9 cellular contexts compared by ENCODE assay signal in genomic region chr18:9094307-9095226, GRCh38. TPM values are rescaled to one million over a fixed set of nuclear protein-coding genes. Genes with fewer than 3 reads are reported as not detected.
A peak's percentile ranks its signal among the peaks of the same experiment; 100 is the strongest.
DNase-seq lines count a peak whose midpoint lies in the region; ATAC-seq and TF ChIP-seq lines count a peak whose summit lies in the region.
"Had no signal": no experiment of that assay in that cellular context is flagged by ENCODE, and none has a peak within 500 bp of the region (broad histone marks: within the 10 kb centered on the region; RNA-seq: fewer than 3 reads in every experiment).

No MANE protein-coding gene starts in this region.

- H3F3A ChIP-seq in DOHH2 (ENCODE audit: control insufficient read depth, insufficient read depth) = no peaks in the 10 kb centered on the region

- no peaks in the 10 kb centered on the region for H3K27me3 Mint-ChIP-seq in T-cell

- H3K4me3 ChIP-seq in DOHH2 (ENCODE audit: low read length) = peak overlapping the region; percentile 52
- H3K4me3 ChIP-seq in sigmoid colon = no peak overlapping the region

- H3K4me1 Mint-ChIP-seq in T-cell = peaks cover 57 to 70% (median 67%) of the 10 kb centered on the region in 3 donors

- H3K4me3 Mint-ChIP-seq in T-cell = peak overlapping the region; percentile 47 to 52 (median 49)

- CTCF ChIA-PET in T-cell (lab: Charles Lee) (no interaction called here), GM10248 (lab: Yijun Ruan, JAX) (interaction anchor here (1.2 to 3.5 kb wide), 2 partner anchors 12 to 16 kb away, joined by 3 to 11 read pairs; no protein-coding TSS in a partner anchor)

- peak overlapping the region; percentile 68 for H3K4me2 ChIP-seq in DOHH2 (ENCODE audit: low read length)

- DNase-seq in T-cell (peak in 2 of 34 experiments; percentile 22 to 25), dedifferentiated amniotic fluid mesenchymal stem cell (ENCODE audit: extremely low spot score) (peak; percentile 66), sigmoid colon (no peak), GM10248 (ENCODE audit: extremely low spot score) (no peak), HK-2 (ENCODE audit: unreplicated experiment) (no peak), NCI-H2107 (lab: John Stamatoyannopoulos, UW) (no peak)

- no peak for TF ChIP-seq EP300 in sigmoid colon (IDR thresholded peaks at IDR 0.05)

- H4K20me1 ChIP-seq in DOHH2 (ENCODE audit: control insufficient read depth, insufficient read depth, low read depth, low read length) = no peaks in the 10 kb centered on the region

- H3K4me1 ChIP-seq in DOHH2 (ENCODE audit: control insufficient read depth, low read length) = peaks cover 18% of the 10 kb centered on the region
- peaks cover 0 to 21% (median 20%) of the 10 kb centered on the region in 4 donors for H3K4me1 ChIP-seq in sigmoid colon

- H3K27me3 ChIP-seq in DOHH2 (ENCODE audit: control insufficient read depth, low read length) (no peaks in the 10 kb centered on the region), sigmoid colon (no peaks in the 10 kb centered on the region)

- H3K27ac ChIP-seq in DOHH2 (ENCODE audit: low read depth, low read length) (peak overlapping the region; percentile 31), sigmoid colon (peak overlapping the region; percentile 59 to 80 (median 78))
- H3K27ac ChIP-seq: VCaP had no signal

- ATAC-seq in T-cell (replicated peaks in 1 of 4) (no peak), GM19023 (IDR thresholded peaks at IDR 0.05; ENCODE audit: unreplicated experiment) (no peak)

- H3K27ac Mint-ChIP-seq in T-cell = peak overlapping the region; percentile 95 to 97

- no peaks in the 10 kb centered on the region for H3K36me3 Mint-ChIP-seq in T-cell

- POLR2A ChIA-PET in T-cell (lab: Charles Lee) = interaction anchor here (0.6 to 0.9 kb wide), 3 partner anchors 21 to 140 kb away, joined by 3 read pairs; no protein-coding TSS in a partner anchor
- POLR2A ChIA-PET in GM10248 (lab: Yijun Ruan, JAX) = no interaction called here

- WGBS in sigmoid colon, 2 donors = 66 to 67% methylated on average over 7 of the region's 7 CpGs

- no peaks in the 10 kb centered on the region for H3K36me3 ChIP-seq in DOHH2 (ENCODE audit: control insufficient read depth, low read length)
- H3K36me3 ChIP-seq in sigmoid colon = no peaks in the 10 kb centered on the region

- H3K9me3 ChIP-seq in DOHH2 (ENCODE audit: control insufficient read depth, insufficient read depth, low read length) = no peaks in the 10 kb centered on the region
- H3K9me3 ChIP-seq in sigmoid colon = no peaks in the 10 kb centered on the region

- TF ChIP-seq POLR2A in sigmoid colon (IDR thresholded peaks at IDR 0.05) = no peak

- no peaks in the 10 kb centered on the region for H3K9me3 Mint-ChIP-seq in T-cell

- H3K79me2 ChIP-seq in DOHH2 (ENCODE audit: control insufficient read depth, low read length) = no peaks in the 10 kb centered on the region

- H3K9me2 ChIP-seq in DOHH2 (replicated peaks; ENCODE audit: control insufficient read depth, low read length) = no peaks in the 10 kb centered on the region

- intact Hi-C loops in sigmoid colon (cut with DNase I) = no loop called here

- TF ChIP-seq CTCF in DOHH2 (IDR thresholded peaks at IDR 0.05; ENCODE audit: low read depth, low read length, poor library complexity, severe bottlenecking) = no peak
- TF ChIP-seq CTCF in sigmoid colon (IDR thresholded peaks at IDR 0.05) = no peak
- TF ChIP-seq CTCF in GM10248 (IDR thresholded peaks at IDR 0.05; ENCODE audit: control extremely low read depth, extremely low read depth, low read depth, missing control alignments) = no peak

RNA-seq across cellular contexts. Expression of gene NDUFV2, which starts 7.9 kb away (rescaled TPM):
- total RNA-seq in T-cell (100 to 1,000 TPM; 148 to 201 (median 156) TPM), sigmoid colon (100 to 1,000 TPM in 3 of 4 donors, 10 to 100 TPM in 1; 81.3 to 131 (median 115) TPM)
- polyA plus RNA-seq in sigmoid colon = 100 to 1,000 TPM; 207 to 339 (median 246) TPM

RNA-seq across cellular contexts. Expression of gene ANKRD12, which starts 42.0 kb away (rescaled TPM):
- total RNA-seq in T-cell = 100 to 1,000 TPM; 183 to 211 (median 199) TPM
- total RNA-seq in sigmoid colon = 100 to 1,000 TPM in 2 of 4 donors, 10 to 100 TPM in 2; 88.5 to 132 (median 102) TPM
- 10 to 100 TPM in 1 of 3 donors, 1 to 10 TPM in 2; 5.1 to 11.4 (median 7.2) TPM for polyA plus RNA-seq in sigmoid colon
